9 cellular contexts compared by ENCODE assay signal in genomic region chr1:66270122-66270812, GRCh38.
DNase-seq lines count a peak whose midpoint lies in the region; ATAC-seq and TF ChIP-seq lines count a peak whose summit lies in the region.
"Had no signal": no experiment of that assay in that cellular context is flagged by ENCODE, and none has a peak within 500 bp of the region (broad histone marks: within the 10 kb centered on the region; RNA-seq: fewer than 3 reads in every experiment).

No MANE protein-coding gene starts in this region.

- H3F3A ChIP-seq in SK-N-SH (replicated peaks; ENCODE audit: insufficient read depth) = peaks cover 16% of the 10 kb centered on the region

- no peaks in the 10 kb centered on the region for H3K27me3 Mint-ChIP-seq in CD4-positive, CD25-positive, alpha-beta regulatory T cell
- H3K27me3 Mint-ChIP-seq: activated B cell treated with CpG ODN at 0.5 μM for 24 hours had no signal

- no peak overlapping the region for H3K4me3 ChIP-seq in CD4-positive, CD25-positive, alpha-beta regulatory T cell (ENCODE audit: low read depth, low read length)
- H3K4me3 ChIP-seq in SK-N-SH (ENCODE audit: low read depth in 2 of 2, low read length in 1 of 2) (no peak overlapping the region), gastroesophageal sphincter (no peak overlapping the region), retinal pigment epithelial cell (ENCODE audit: low read length) (no peak overlapping the region)

- no peak for TF ChIP-seq CTCF in SK-N-SH (IDR thresholded peaks at IDR 0.05)
- TF ChIP-seq CTCF in gastroesophageal sphincter (IDR thresholded peaks at IDR 0.05) = no peak
- no peak for TF ChIP-seq CTCF in retinal pigment epithelial cell (conservative IDR thresholded peaks at IDR 0.05; ENCODE audit: low read depth, low read length)

- no peaks in the 10 kb centered on the region for H3K36me3 Mint-ChIP-seq in CD4-positive, CD25-positive, alpha-beta regulatory T cell

- H3K9me3 ChIP-seq in CD4-positive, CD25-positive, alpha-beta regulatory T cell (ENCODE audit: control insufficient read depth in 2 of 2, low read length in 2 of 2) = no peaks in the 10 kb centered on the region
- no peaks in the 10 kb centered on the region for H3K9me3 ChIP-seq in SK-N-SH
- no peaks in the 10 kb centered on the region for H3K9me3 ChIP-seq in gastroesophageal sphincter

- H3K27ac ChIP-seq in CD4-positive, CD25-positive, alpha-beta regulatory T cell (ENCODE audit: insufficient read depth, low read length, poor library complexity, severe bottlenecking) = no peak overlapping the region
- H3K27ac ChIP-seq in SK-N-SH (ENCODE audit: low read depth in 2 of 2, low read length in 1 of 2) (peak overlapping the region; percentile 75 to 91; a peak in 3 of 4 replicates), gastroesophageal sphincter (peak overlapping the region; percentile 77 to 85 (median 84))

- CTCF ChIA-PET in SK-N-SH (lab: Yijun Ruan, JAX) = interaction anchor here (0.8 to 1.7 kb wide), 5 partner anchors 10 to 176 kb away, joined by 3 to 6 read pairs (median 3); no protein-coding TSS in a partner anchor

- no peaks in the 10 kb centered on the region for H3K36me3 ChIP-seq in CD4-positive, CD25-positive, alpha-beta regulatory T cell (ENCODE audit: control insufficient read depth, insufficient read depth, low read length)
- no peaks in the 10 kb centered on the region for H3K36me3 ChIP-seq in SK-N-SH (replicated peaks in 1 of 2; ENCODE audit: control insufficient read depth in 1 of 2, insufficient read depth in 2 of 2, low read length in 1 of 2)
- no peaks in the 10 kb centered on the region for H3K36me3 ChIP-seq in gastroesophageal sphincter

- H3K4me1 ChIP-seq in CD4-positive, CD25-positive, alpha-beta regulatory T cell (ENCODE audit: control insufficient read depth, insufficient read depth, low read length, poor library complexity, severe bottlenecking) = peaks cover 14% of the 10 kb centered on the region
- peaks cover 16 to 46% of the 10 kb centered on the region in 2 experiments; a peak in 3 of 4 replicates for H3K4me1 ChIP-seq in SK-N-SH (ENCODE audit: control insufficient read depth in 1 of 2, insufficient read depth in 2 of 2, low read depth in 1 of 2, low read length in 1 of 2)
- peaks cover 12 to 51% (median 19%) of the 10 kb centered on the region in 3 donors for H3K4me1 ChIP-seq in gastroesophageal sphincter

- no peak overlapping the region for H3K4me2 ChIP-seq in SK-N-SH

- 79% methylated on average over 5 of the region's 5 CpGs for WGBS in SK-N-SH (ENCODE audit: low lambda C conversion rate)
- 48 to 71% methylated on average over 2 to 5 of the region's 5 CpGs for WGBS in gastroesophageal sphincter (ENCODE audit: low coverage in 1 of 2), 2 donors

- H3K79me2 ChIP-seq in SK-N-SH (ENCODE audit: insufficient read depth) = no peaks in the 10 kb centered on the region

- no peak overlapping the region for H3K9ac ChIP-seq in SK-N-SH

- POLR2A ChIA-PET in SK-N-SH (lab: Yijun Ruan, JAX) = interaction anchor here (2.0 kb wide), 1 partner anchor 61 kb away, joined by 7 read pairs; no protein-coding TSS in a partner anchor

- TF ChIP-seq EP300 in SK-N-SH (IDR thresholded peaks at IDR 0.05; ENCODE audit: borderline replicate concordance in 1 of 2, low read depth in 1 of 2, low read length in 1 of 2) (no peak), gastroesophageal sphincter (IDR thresholded peaks at IDR 0.05) (no peak)

- no peaks in the 10 kb centered on the region for H3K27me3 ChIP-seq in CD4-positive, CD25-positive, alpha-beta regulatory T cell (ENCODE audit: control insufficient read depth, insufficient read depth, low read length)
- no peaks in the 10 kb centered on the region for H3K27me3 ChIP-seq in SK-N-SH (ENCODE audit: insufficient read depth)
- no peaks in the 10 kb centered on the region for H3K27me3 ChIP-seq in gastroesophageal sphincter

- no peak for TF ChIP-seq POLR2A in gastroesophageal sphincter (IDR thresholded peaks at IDR 0.05)

- no peak for DNase-seq in CD4-positive, CD25-positive, alpha-beta regulatory T cell
- DNase-seq in SK-N-SH (no peak), retinal pigment epithelial cell (ENCODE audit: low read depth) (peak; percentile 92), SKM-1 (lab: John Stamatoyannopoulos, UW; ENCODE audit: unreplicated experiment) (no peak), retina (no peak), OCI-M2 (lab: John Stamatoyannopoulos, UW; ENCODE audit: unreplicated experiment) (no peak)
- DNase-seq: activated B cell treated with CpG ODN at 0.5 μM for 24 hours had no signal

- TF ChIP-seq RAD21 in SK-N-SH (IDR thresholded peaks at IDR 0.05; ENCODE audit: low read length) = no peak

- H3K4me3 Mint-ChIP-seq in CD4-positive, CD25-positive, alpha-beta regulatory T cell = no peak overlapping the region
- H3K4me3 Mint-ChIP-seq: activated B cell treated with CpG ODN at 0.5 μM for 24 hours had no signal

- no peak for ATAC-seq in CD4-positive, CD25-positive, alpha-beta regulatory T cell (ENCODE audit: low read depth in 2 of 2)
- peak; percentile 78 for ATAC-seq in gastroesophageal sphincter
- no peak for ATAC-seq in HG02870 (IDR thresholded peaks at IDR 0.05; ENCODE audit: unreplicated experiment)

- H3K27ac Mint-ChIP-seq in CD4-positive, CD25-positive, alpha-beta regulatory T cell = peak overlapping the region; percentile 47 to 71 (median 64)

- H3K9me3 Mint-ChIP-seq in CD4-positive, CD25-positive, alpha-beta regulatory T cell = peaks cover 0 to 1% (median 0%) of the 10 kb centered on the region in 7 donors
- H3K9me3 Mint-ChIP-seq: activated B cell treated with CpG ODN at 0.5 μM for 24 hours had no signal

- H3K9me2 ChIP-seq in SK-N-SH = no peaks in the 10 kb centered on the region

- no peak overlapping the region for H2AFZ ChIP-seq in SK-N-SH (ENCODE audit: low read depth)

- H4K20me1 ChIP-seq in SK-N-SH (ENCODE audit: insufficient read depth) = no peaks in the 10 kb centered on the region

- peaks cover 26 to 52% (median 35%) of the 10 kb centered on the region in 4 donors for H3K4me1 Mint-ChIP-seq in CD4-positive, CD25-positive, alpha-beta regulatory T cell

TF ChIP-seq in SK-N-SH, 30 proteins besides CTCF, POLR2A, EP300 and RAD21:
- TF ChIP-seq EZH2phosphoT487 (IDR thresholded peaks at IDR 0.05; ENCODE audit: borderline replicate concordance, low read depth) = no peak
- no peak for TF ChIP-seq ELF1 (IDR thresholded peaks at IDR 0.05)
